ENCODE assay signal across 26 cellular contexts in genomic region chr2:37364351-37364750, GRCh38. TPM values are rescaled to one million over a fixed set of nuclear protein-coding genes. Genes with fewer than 3 reads are reported as not detected.
"Had no signal": no experiment of that assay in that cellular context is flagged by ENCODE, and none has a peak within 500 bp of the region (broad histone marks: within the 10 kb centered on the region; RNA-seq: fewer than 3 reads in every experiment).

No MANE protein-coding gene starts in this region.

- H3K4me3 Mint-ChIP-seq: dendritic cell treated with granulocyte-macrophage colony-stimulating factor and Interleukin-4, amounts not matched to agents 40 ng/mL and 50 ng/mL, for 4 days; naive thymus-derived CD4-positive, alpha-beta T cell; nephron; stimulated activated memory B cell treated with anti-CD40 and anti-IgM and Interleukin-4, amounts not matched to agents 10 μg/mL and 1 μg/mL and 100 μg/mL, for 72 hours had no signal

- H3K9me3 Mint-ChIP-seq: dendritic cell treated with granulocyte-macrophage colony-stimulating factor and Interleukin-4, amounts not matched to agents 40 ng/mL and 50 ng/mL, for 4 days; naive thymus-derived CD4-positive, alpha-beta T cell; nephron; stimulated activated memory B cell treated with anti-CD40 and anti-IgM and Interleukin-4, amounts not matched to agents 10 μg/mL and 1 μg/mL and 100 μg/mL, for 72 hours had no signal

- H3K27ac Mint-ChIP-seq: dendritic cell treated with granulocyte-macrophage colony-stimulating factor and Interleukin-4, amounts not matched to agents 40 ng/mL and 50 ng/mL, for 4 days; naive thymus-derived CD4-positive, alpha-beta T cell; nephron; stimulated activated memory B cell treated with anti-CD40 and anti-IgM and Interleukin-4, amounts not matched to agents 10 μg/mL and 1 μg/mL and 100 μg/mL, for 72 hours had no signal

- H3K4me1 Mint-ChIP-seq: nephron; stimulated activated memory B cell treated with anti-CD40 and anti-IgM and Interleukin-4, amounts not matched to agents 10 μg/mL and 1 μg/mL and 100 μg/mL, for 72 hours had no signal

- H3K27me3 ChIP-seq: colonic mucosa, right atrium auricular region, sigmoid colon, spleen, testis, tibial artery, upper lobe of left lung had no signal

- H3K9me3 ChIP-seq: colonic mucosa, prostate gland, right atrium auricular region, sigmoid colon, spleen, testis, tibial artery, upper lobe of left lung had no signal

- FAIRE-seq: frontal cortex, kidney, urothelium cell line had no signal

- H3K36me3 ChIP-seq: colonic mucosa, prostate gland, right atrium auricular region, tibial artery, upper lobe of left lung had no signal

- H3K4me1 ChIP-seq: colonic mucosa, prostate gland, right atrium auricular region, testis, tibial artery, upper lobe of left lung had no signal

- H3K27me3 Mint-ChIP-seq: dendritic cell treated with granulocyte-macrophage colony-stimulating factor and Interleukin-4, amounts not matched to agents 40 ng/mL and 50 ng/mL, for 4 days; stimulated activated memory B cell treated with anti-CD40 and anti-IgM and Interleukin-4, amounts not matched to agents 10 μg/mL and 1 μg/mL and 100 μg/mL, for 72 hours had no signal

- ATAC-seq: left lobe of liver; naive thymus-derived CD4-positive, alpha-beta T cell; stimulated activated memory B cell treated with anti-CD40 and anti-IgM and Interleukin-4, amounts not matched to agents 10 μg/mL and 1 μg/mL and 100 μg/mL, for 72 hours; stimulated activated naive CD8-positive, alpha-beta T cell treated with anti-CD3 and anti-CD28 coated beads, Interleukin-15, Interleukin-2, amounts not matched to agents 100 U/mL and 50 U/mL, for 24 hours had no signal

- DNase-seq: colonic mucosa; effector CD8-positive, alpha-beta T cell; erythroblast; head of caudate nucleus; kidney; mesendoderm; midbrain; naive thymus-derived CD4-positive, alpha-beta T cell; nucleus accumbens; sigmoid colon; spleen; stimulated activated CD4-positive, alpha-beta T cell treated with anti-CD3 and anti-CD28 coated beads, Interleukin-4, amount 100 ng/mL, for 4 hours; stimulated activated naive CD8-positive, alpha-beta T cell treated with anti-CD3 and anti-CD28 coated beads, Interleukin-15, Interleukin-2, amounts not matched to agents 100 U/mL and 50 U/mL, for 24 hours; substantia nigra; testis; tibial artery; upper lobe of left lung had no signal

- H3K27ac ChIP-seq: colonic mucosa, prostate gland, right atrium auricular region, sigmoid colon, spleen, testis, tibial artery, upper lobe of left lung had no signal

- H3K4me3 ChIP-seq: colonic mucosa, prostate gland, right atrium auricular region, sigmoid colon, spleen, testis, tibial artery, upper lobe of left lung had no signal

RNA-seq across cellular contexts. Expression of gene QPCT, which starts 19.9 kb away (rescaled TPM):
- total RNA-seq: osteocyte had no signal
